ENCODE assay signal across 29 cellular contexts in genomic region chr5:142852361-142852760, GRCh38.
"Had no signal": no experiment of that assay in that cellular context is flagged by ENCODE, and none has a peak within 500 bp of the region (broad histone marks: within the 10 kb centered on the region; RNA-seq: fewer than 3 reads in every experiment).

No MANE protein-coding gene starts in this region.

- H3K9me2 ChIP-seq: SK-N-SH had no signal

- H3K27me3 Mint-ChIP-seq: activated CD4-positive, alpha-beta T cell treated with anti-CD3 and anti-CD28 coated beads, Interleukin-2, amount 10 ng/mL, durations not matched to agents 24 days and 14 days; activated CD8-positive, alpha-beta T cell treated with anti-CD3 and anti-CD28 coated beads for 36 hours; activated naive CD8-positive, alpha-beta T cell treated with anti-CD3 and anti-CD28 coated beads for 36 hours; activated T-helper 17 cell treated with anti-CD3 and anti-CD28 coated beads, Interleukin-2, amount 50 U/mL, for 72 hours; central memory CD8-positive, alpha-beta T cell had no signal

- H3K36me3 Mint-ChIP-seq: activated naive CD8-positive, alpha-beta T cell treated with anti-CD3 and anti-CD28 coated beads for 36 hours had no signal

- FAIRE-seq: TTC549 had no signal

- H3K4me3 Mint-ChIP-seq: activated CD4-positive, alpha-beta T cell treated with anti-CD3 and anti-CD28 coated beads, Interleukin-2, amount 10 ng/mL, durations not matched to agents 24 days and 14 days; activated CD8-positive, alpha-beta T cell treated with anti-CD3 and anti-CD28 coated beads for 36 hours; activated naive CD8-positive, alpha-beta T cell treated with anti-CD3 and anti-CD28 coated beads for 36 hours; activated T-cell treated with anti-CD3 and anti-CD28 coated beads, Interleukin-2, amount 50 U/mL, for 72 hours; activated T-helper 17 cell treated with anti-CD3 and anti-CD28 coated beads, Interleukin-2, amount 50 U/mL, for 72 hours; central memory CD8-positive, alpha-beta T cell; T-helper 1 cell treated with Interleukin-12 subunit alpha and Interleukin-12 subunit beta and Interleukin-4 antibody, amounts not matched to agents 30 μg/mL and 1 μg/mL, for 36 hours; T-helper 2 cell treated with Interferon-gamma antibody and Interleukin-4, amounts not matched to agents 5 μg/mL and 100 μg/mL, for 36 hours had no signal

- H3K9ac ChIP-seq: SK-N-SH had no signal

- H3K4me3 ChIP-seq: ascending aorta, cardiac muscle cell, Peyer's patch, SJSA1 had no signal

- H3K27ac ChIP-seq: cardiac muscle cell, Peyer's patch, SJSA1 had no signal

- H3K36me3 ChIP-seq: ascending aorta, cardiac muscle cell, Peyer's patch, SJSA1 had no signal

- H3K27me3 ChIP-seq: ascending aorta, cardiac muscle cell, Peyer's patch, SJSA1 had no signal

- H3K27ac Mint-ChIP-seq: activated CD4-positive, alpha-beta T cell treated with anti-CD3 and anti-CD28 coated beads, Interleukin-2, amount 10 ng/mL, durations not matched to agents 24 days and 14 days; activated CD8-positive, alpha-beta T cell treated with anti-CD3 and anti-CD28 coated beads for 36 hours; activated naive CD8-positive, alpha-beta T cell treated with anti-CD3 and anti-CD28 coated beads for 36 hours; activated T-cell treated with anti-CD3 and anti-CD28 coated beads, Interleukin-2, amount 50 U/mL, for 72 hours; activated T-helper 17 cell treated with anti-CD3 and anti-CD28 coated beads, Interleukin-2, amount 50 U/mL, for 72 hours; T-helper 1 cell treated with Interleukin-12 subunit alpha and Interleukin-12 subunit beta and Interleukin-4 antibody, amounts not matched to agents 30 μg/mL and 1 μg/mL, for 36 hours; T-helper 2 cell treated with Interferon-gamma antibody and Interleukin-4, amounts not matched to agents 5 μg/mL and 100 μg/mL, for 36 hours had no signal

- H3K9me3 ChIP-seq: ascending aorta, Peyer's patch, SJSA1, SK-N-SH had no signal

- H3K4me2 ChIP-seq: SK-N-SH had no signal

- DNase-seq: activated CD4-positive, alpha-beta T cell treated with anti-CD3 and anti-CD28 coated beads, Interleukin-2, amount 10 ng/mL, durations not matched to agents 24 days and 14 days; activated CD4-positive, alpha-beta T cell treated with anti-CD3 and anti-CD28 coated beads, Interleukin-2, amount 50 U/mL, for 4 hours; activated CD8-positive, alpha-beta T cell treated with anti-CD3 and anti-CD28 coated beads for 36 hours; activated effector memory CD4-positive, alpha-beta T cell treated with anti-CD3 and anti-CD28 coated beads, Interleukin-2, amount 50 U/mL, for 16 hours; activated naive CD4-positive, alpha-beta T cell; activated naive CD4-positive, alpha-beta T cell treated with anti-CD3 and anti-CD28 coated beads, Interleukin-2, amount 50 U/mL, for 16 hours; activated naive CD8-positive, alpha-beta T cell treated with anti-CD3 and anti-CD28 coated beads for 36 hours; activated T-cell treated with anti-CD3 and anti-CD28 coated beads, Interleukin-2, amount 50 U/mL, for 1 hour; activated T-cell treated with anti-CD3 and anti-CD28 coated beads, Interleukin-2, amount 50 U/mL, for 72 hours; amniotic stem cell; NCI-H1092 treated with DMSO at 0.1 percent for 48 hours; NCI-H1417 treated with DMSO at 0.1 percent for 48 hours; NCI-H1694; NCI-H1930; NCI-H2081 treated with DMSO at 0.1 percent for 48 hours; NCI-H345; NCI-H524 treated with DMSO at 0.1 percent for 48 hours; Peyer's patch; RPMI8226; SHP77 treated with DMSO at 0.1 percent for 48 hours; SK-N-SH had no signal

- ATAC-seq: activated CD8-positive, alpha-beta T cell treated with anti-CD3 and anti-CD28 coated beads for 36 hours; activated T-cell treated with anti-CD3 and anti-CD28 coated beads, Interleukin-2, amount 50 U/mL, for 72 hours; activated T-helper 17 cell treated with anti-CD3 and anti-CD28 coated beads, Interleukin-2, amount 50 U/mL, for 72 hours had no signal

- H3K9me3 Mint-ChIP-seq: activated CD4-positive, alpha-beta T cell treated with anti-CD3 and anti-CD28 coated beads, Interleukin-2, amount 10 ng/mL, durations not matched to agents 24 days and 14 days; activated CD8-positive, alpha-beta T cell treated with anti-CD3 and anti-CD28 coated beads for 36 hours; activated naive CD8-positive, alpha-beta T cell treated with anti-CD3 and anti-CD28 coated beads for 36 hours; activated T-cell treated with anti-CD3 and anti-CD28 coated beads, Interleukin-2, amount 50 U/mL, for 72 hours; activated T-helper 17 cell treated with anti-CD3 and anti-CD28 coated beads, Interleukin-2, amount 50 U/mL, for 72 hours; central memory CD8-positive, alpha-beta T cell; T-helper 1 cell treated with Interleukin-12 subunit alpha and Interleukin-12 subunit beta and Interleukin-4 antibody, amounts not matched to agents 30 μg/mL and 1 μg/mL, for 36 hours; T-helper 2 cell treated with Interferon-gamma antibody and Interleukin-4, amounts not matched to agents 5 μg/mL and 100 μg/mL, for 36 hours had no signal
